ENCODE assay signal across 17 cellular contexts in the genomic region with DNA sequence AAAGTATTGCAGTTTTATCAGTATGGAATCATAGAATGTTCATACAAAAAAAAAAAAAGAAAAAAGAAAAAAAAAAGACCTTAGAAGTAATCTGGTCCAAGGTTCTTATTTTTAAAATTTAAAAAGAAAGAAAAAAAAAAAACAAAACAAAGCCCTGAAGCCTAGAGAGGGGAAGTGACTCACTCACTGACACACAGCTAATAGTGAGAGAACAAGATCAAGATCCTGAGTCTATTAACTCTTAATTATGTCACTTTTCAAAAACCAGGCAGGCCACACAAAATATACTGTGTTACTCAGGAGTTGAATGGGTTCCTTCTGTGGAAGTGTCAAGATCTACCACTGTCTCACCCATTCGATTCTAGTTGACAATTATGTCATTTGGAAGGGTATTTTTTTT.
A peak's percentile ranks its signal among the peaks of the same experiment; 100 is the strongest.
DNase-seq lines count a peak whose midpoint lies in the region; ATAC-seq and TF ChIP-seq lines count a peak whose summit lies in the region.
"Had no signal": no experiment of that assay in that cellular context is flagged by ENCODE, and none has a peak within 500 bp of the region (broad histone marks: within the 10 kb centered on the region; RNA-seq: fewer than 3 reads in every experiment).

No MANE protein-coding gene starts in this region.

- H3K27ac ChIP-seq in mammary epithelial cell (ENCODE audit: insufficient read depth, low read depth, low read length) (peak overlapping the region; percentile 73), right lobe of liver (no peak overlapping the region)
- no peak overlapping the region for H3K27ac ChIP-seq in CD8-positive, alpha-beta memory T cell (ENCODE audit: low read depth, low read length)

- no peak overlapping the region for H3K4me3 Mint-ChIP-seq in CD8-positive, alpha-beta memory T cell
- H3K4me3 Mint-ChIP-seq: B cell; CD4-positive, alpha-beta T cell had no signal

- POLR2A ChIA-PET in CD8-positive, alpha-beta memory T cell (lab: Charles Lee): no interaction called here

- no peaks in the 10 kb centered on the region for H3K79me2 ChIP-seq in mammary epithelial cell (ENCODE audit: insufficient read depth, low read length)

- no peak for TF ChIP-seq POLR2A in right lobe of liver (IDR thresholded peaks at IDR 0.05)

- peaks cover 39% of the 10 kb centered on the region for H3K4me1 ChIP-seq in mammary epithelial cell (ENCODE audit: insufficient read depth, low read length)
- H3K4me1 ChIP-seq in right lobe of liver: no peaks in the 10 kb centered on the region
- H3K4me1 ChIP-seq in CD8-positive, alpha-beta memory T cell (ENCODE audit: insufficient read depth, low read length): no peaks in the 10 kb centered on the region

- no peak overlapping the region for H3K27ac Mint-ChIP-seq in CD8-positive, alpha-beta memory T cell
- H3K27ac Mint-ChIP-seq: B cell; CD4-positive, alpha-beta T cell had no signal

- H4K20me1 ChIP-seq in mammary epithelial cell (ENCODE audit: insufficient read depth, low read length): no peaks in the 10 kb centered on the region

- DNase-seq in Daoy (ENCODE audit: low read depth) (peak; percentile 46), HT1080 (ENCODE audit: low read depth) (peak; percentile 13), mammary epithelial cell (peak; percentile 75), fibroblast of the aortic adventitia (ENCODE audit: low read depth) (peak; percentile 2), NCI-H510A (lab: John Stamatoyannopoulos, UW) (no peak), right lobe of liver (no peak), cortex of kidney (lab: John Stamatoyannopoulos, UW) (no peak)
- no peak for DNase-seq in CD8-positive, alpha-beta memory T cell
- DNase-seq: CD4-positive, alpha-beta T cell; NCI-H1048; NCI-H146; NCI-H2107; NCI-H345; NCI-H69; NK-92 treated with Interleukin-12 subunit alpha and Interleukin-12 subunit beta, amount 100 ng/mL, for 24 hours; OCI-M1 had no signal

- H3K27me3 ChIP-seq in mammary epithelial cell (ENCODE audit: insufficient read depth, low read length) (no peaks in the 10 kb centered on the region), right lobe of liver (no peaks in the 10 kb centered on the region)
- no peaks in the 10 kb centered on the region for H3K27me3 ChIP-seq in CD8-positive, alpha-beta memory T cell (ENCODE audit: insufficient read depth, low read length, poor library complexity, severe bottlenecking)

- intact Hi-C loops in mammary epithelial cell (cut with micrococcal nuclease) (no loop called here), right lobe of liver (cut with DNase I) (no loop called here)

- H2AFZ ChIP-seq in mammary epithelial cell (ENCODE audit: low read depth, low read length): no peak overlapping the region

- H3K9me3 ChIP-seq in mammary epithelial cell (replicated peaks; ENCODE audit: insufficient read depth, low read length) (no peaks in the 10 kb centered on the region), right lobe of liver (no peaks in the 10 kb centered on the region)
- H3K9me3 ChIP-seq in CD8-positive, alpha-beta memory T cell (ENCODE audit: low read length): no peaks in the 10 kb centered on the region

- in situ Hi-C loops in mammary epithelial cell (cut with MboI; ENCODE audit: low sequenced_read_pairs in 2 of 2): no loop called here

- 8% methylated on average over 1 of the region's 1 CpG for WGBS in mammary epithelial cell (ENCODE audit: low coverage, missing lambda C conversion rate)
- WGBS in right lobe of liver (ENCODE audit: insufficient coverage, low coverage, low lambda C conversion rate, missing lambda C conversion rate): 43% methylated on average over 1 of the region's 1 CpG

- no peaks in the 10 kb centered on the region for H3K36me3 ChIP-seq in mammary epithelial cell (ENCODE audit: insufficient read depth, low read length)
- H3K36me3 ChIP-seq in right lobe of liver: no peaks in the 10 kb centered on the region
- H3K36me3 ChIP-seq in CD8-positive, alpha-beta memory T cell (ENCODE audit: insufficient read depth, low read length): no peaks in the 10 kb centered on the region

- no peaks in the 10 kb centered on the region for H3K4me1 Mint-ChIP-seq in CD8-positive, alpha-beta memory T cell
- H3K4me1 Mint-ChIP-seq: B cell had no signal

- no TSS peak for BruUV-seq in mammary epithelial cell (replicated peaks; lab: Mats Ljungman, UMichigan)

- dilution Hi-C loops in mammary epithelial cell (cut with HindIII; ENCODE audit: low sequenced_read_pairs): no loop called here

- no peak overlapping the region for H3K4me3 ChIP-seq in mammary epithelial cell (replicated peaks in 1 of 3; ENCODE audit: insufficient read depth in 1 of 3, low read depth in 2 of 3, low read length in 3 of 3)
- no peak overlapping the region for H3K4me3 ChIP-seq in fibroblast of the aortic adventitia (ENCODE audit: low read depth, low read length)
- no peak overlapping the region for H3K4me3 ChIP-seq in right lobe of liver
- no peak overlapping the region for H3K4me3 ChIP-seq in CD8-positive, alpha-beta memory T cell (ENCODE audit: low read length)

- ATAC-seq in right lobe of liver: no peak

- no peak for TF ChIP-seq CTCF in mammary epithelial cell (conservative IDR thresholded peaks at IDR 0.05 in 1 of 2, IDR thresholded peaks at IDR 0.05 in 1 of 2; ENCODE audit: extremely low read depth in 1 of 2, insufficient read depth in 1 of 2, low read depth in 1 of 2, low read length in 2 of 2)
- no peak for TF ChIP-seq CTCF in fibroblast of the aortic adventitia (IDR thresholded peaks at IDR 0.05; ENCODE audit: insufficient read depth, low read length)
- no peak for TF ChIP-seq CTCF in right lobe of liver (IDR thresholded peaks at IDR 0.05)

- no peaks in the 10 kb centered on the region for H3K27me3 Mint-ChIP-seq in CD8-positive, alpha-beta memory T cell
- H3K27me3 Mint-ChIP-seq: B cell had no signal

- no peak overlapping the region for H3K9ac ChIP-seq in mammary epithelial cell (ENCODE audit: insufficient read depth, low read length)

- H3K9me3 Mint-ChIP-seq in CD8-positive, alpha-beta memory T cell: no peaks in the 10 kb centered on the region
- H3K9me3 Mint-ChIP-seq: CD4-positive, alpha-beta T cell had no signal

- CTCF ChIA-PET in mammary epithelial cell (lab: Charles Lee; ENCODE audit: low non-redundant PET): no interaction called here
- CTCF ChIA-PET in CD8-positive, alpha-beta memory T cell (lab: Charles Lee): no interaction called here

- no peaks in the 10 kb centered on the region for H3K36me3 Mint-ChIP-seq in CD8-positive, alpha-beta memory T cell

- H3K4me2 ChIP-seq in mammary epithelial cell (ENCODE audit: insufficient read depth, low read depth, low read length): peak overlapping the region; percentile 44

Comparison
In these comparisons a context has a peak if more than half of its experiments do, and no peak if none do; other contexts are left out.
1. DNase-seq: peak in Daoy (single experiment), HT1080 (single experiment), mammary epithelial cell (single experiment) and fibroblast of the aortic adventitia (single experiment); none in NCI-H510A (single experiment), right lobe of liver (0 of 3), CD8-positive, alpha-beta memory T cell (0 of 5) and cortex of kidney (single experiment).